In genomic region chr18:2985628-2986027, GRCh38 we compare ENCODE assay signal across 8 cellular contexts. TPM values are rescaled to one million over a fixed set of nuclear protein-coding genes. Genes with fewer than 3 reads are reported as not detected.
A peak's percentile ranks its signal among the peaks of the same experiment; 100 is the strongest.
DNase-seq lines count a peak whose midpoint lies in the region; ATAC-seq and TF ChIP-seq lines count a peak whose summit lies in the region.

No MANE protein-coding gene starts in this region.

- no peaks in the 10 kb centered on the region for H3K9me3 ChIP-seq in HEK293 (ENCODE audit: control insufficient read depth, insufficient read depth, low read depth, low read length)

- H3K4me3 ChIP-seq in HEK293 (ENCODE audit: low read depth, low read length), result no peak overlapping the region
- no peak overlapping the region for H3K4me3 ChIP-seq in kidney epithelial cell (ENCODE audit: low read depth, low read length)

- no peaks in the 10 kb centered on the region for H3K36me3 ChIP-seq in HEK293 (ENCODE audit: control insufficient read depth in 2 of 2, insufficient read depth in 1 of 2, low read length in 2 of 2)
- H3K36me3 ChIP-seq in kidney epithelial cell (ENCODE audit: control insufficient read depth, insufficient read depth, low read length), result no peaks in the 10 kb centered on the region

- DNase-seq in ELR (ENCODE audit: low read depth) (peak; percentile 67), SW480 (ENCODE audit: low spot score) (peak; percentile 13), kidney epithelial cell (ENCODE audit: low read depth) (no peak), NCI-H69 (lab: John Stamatoyannopoulos, UW) (no peak), cortex of kidney (lab: John Stamatoyannopoulos, UW) (no peak)

- POLR2A ChIA-PET in HEK293 (lab: Yijun Ruan, JAX), result interaction anchor here (0.7 to 1.0 kb wide), 2 partner anchors 8 to 82 kb away, joined by 3 to 7 read pairs; no protein-coding TSS in a partner anchor

- TF ChIP-seq POLR2A in GM18505 (IDR thresholded peaks at IDR 0.05; ENCODE audit: borderline replicate concordance, extremely low read depth, insufficient read depth, insufficient read length), result no peak

- CTCF ChIA-PET in HEK293 (lab: Yijun Ruan, JAX), result interaction anchor here (0.6 to 2.0 kb wide), 19 partner anchors 9 to 260 kb away, joined by 3 to 14 read pairs (median 3); no protein-coding TSS in a partner anchor

- H3K27me3 ChIP-seq in kidney epithelial cell (ENCODE audit: control insufficient read depth, insufficient read depth, low read length), result no peaks in the 10 kb centered on the region

- H3K27ac ChIP-seq in HEK293 (ENCODE audit: extremely low read depth, low read depth, low read length), result no peak overlapping the region

- no peak for TF ChIP-seq CTCF in HEK293 (tag by site-specific recombination; IDR thresholded peaks at IDR 0.05)
- TF ChIP-seq CTCF in kidney epithelial cell (IDR thresholded peaks at IDR 0.05; ENCODE audit: insufficient read depth, low read length, poor library complexity, severe bottlenecking), result peak; percentile 33

- H3K4me1 ChIP-seq in HEK293 (ENCODE audit: control insufficient read depth, insufficient read depth, low read length), result peaks cover 20% of the 10 kb centered on the region

- no peak for ATAC-seq in HG03196 (IDR thresholded peaks at IDR 0.05; ENCODE audit: unreplicated experiment)
- ATAC-seq in GM18505 (IDR thresholded peaks at IDR 0.05; ENCODE audit: unreplicated experiment), result no peak

TF ChIP-seq in HEK293, 187 proteins besides CTCF, POLR2A, EP300 and RAD21:
- TF ChIP-seq ZNF548 (tag by site-specific recombination; IDR thresholded peaks at IDR 0.05) (no peak), IKZF3 (tag by site-specific recombination; IDR thresholded peaks at IDR 0.05) (no peak), ZNF654 (tag by site-specific recombination; IDR thresholded peaks at IDR 0.05; ENCODE audit: low read depth) (0 out of 2 replicates have a peak, but pooled peaks have one; percentile 8)

RNA-seq across cellular contexts. Expression of gene LPIN2, which starts 27.3 kb away (rescaled TPM):
- 20.0 and 24.9 TPM in 2 replicates for total RNA-seq in kidney epithelial cell

Comparison
In these comparisons a context has a peak if more than half of its experiments do, and no peak if none do; other contexts are left out.
1. DNase-seq: peak in ELR (single experiment) and SW480 (single experiment); none in kidney epithelial cell (single experiment), NCI-H69 (single experiment) and cortex of kidney (single experiment).